In genomic region chr17:73492802-73493139, GRCh38 we compare ENCODE assay signal across 16 cellular contexts.
DNase-seq lines count a peak whose midpoint lies in the region; ATAC-seq and TF ChIP-seq lines count a peak whose summit lies in the region.
"Had no signal": no experiment of that assay in that cellular context is flagged by ENCODE, and none has a peak within 500 bp of the region (broad histone marks: within the 10 kb centered on the region; RNA-seq: fewer than 3 reads in every experiment).

No MANE protein-coding gene starts in this region.

- peaks cover 43% of the 10 kb centered on the region for H3K4me1 Mint-ChIP-seq in nephron progenitor cell
- H3K4me1 Mint-ChIP-seq: activated naive CD4-positive, alpha-beta T cell treated with anti-CD3 and anti-CD28 coated beads, Interleukin-2, amount 10 ng/mL, durations not matched to agents 7 days and 5 days; T-cell had no signal

- H3K4me1 ChIP-seq in HUES48 (ENCODE audit: control insufficient read depth, insufficient read depth, low read length) = peaks cover 23% of the 10 kb centered on the region
- peaks cover 2% of the 10 kb centered on the region for H3K4me1 ChIP-seq in suprapubic skin
- no peaks in the 10 kb centered on the region for H3K4me1 ChIP-seq in HAP-1
- H3K4me1 ChIP-seq: esophagus squamous epithelium, prostate gland had no signal

- no peak for ATAC-seq in HG03139 (IDR thresholded peaks at IDR 0.05; ENCODE audit: unreplicated experiment)
- ATAC-seq: left lobe of liver, T-cell had no signal

- WGBS in suprapubic skin = 28% methylated on average over 11 of the region's 11 CpGs

- no peak overlapping the region for H3K27ac Mint-ChIP-seq in nephron progenitor cell
- H3K27ac Mint-ChIP-seq: activated naive CD4-positive, alpha-beta T cell treated with anti-CD3 and anti-CD28 coated beads, Interleukin-2, amount 10 ng/mL, durations not matched to agents 7 days and 5 days; T-cell had no signal

- H3K27ac ChIP-seq in HUES48 (ENCODE audit: low read depth, low read length) (peak overlapping the region; percentile 68), suprapubic skin (no peak overlapping the region)
- H3K27ac ChIP-seq: brain microvascular endothelial cell, C4-2B, dorsolateral prefrontal cortex, esophagus squamous epithelium, prostate gland had no signal

- H3K36me3 Mint-ChIP-seq in nephron progenitor cell (ENCODE audit: low read depth) = peaks cover 4% of the 10 kb centered on the region
- H3K36me3 Mint-ChIP-seq: activated naive CD4-positive, alpha-beta T cell treated with anti-CD3 and anti-CD28 coated beads, Interleukin-2, amount 10 ng/mL, durations not matched to agents 7 days and 5 days; T-cell had no signal

- TF ChIP-seq CTCF in nephron progenitor cell (IDR thresholded peaks at IDR 0.05) = no peak
- no peak for TF ChIP-seq CTCF in suprapubic skin (IDR thresholded peaks at IDR 0.05)

- H3K27me3 ChIP-seq in HUES48 (ENCODE audit: control insufficient read depth, insufficient read depth, low read length) (no peaks in the 10 kb centered on the region), suprapubic skin (peaks cover 41% of the 10 kb centered on the region), HAP-1 (ENCODE audit: low read depth) (peaks cover 11% of the 10 kb centered on the region; the same call in 1 of the 2 replicates)

- peak overlapping the region; percentile 20 for H3K4me3 Mint-ChIP-seq in nephron progenitor cell
- H3K4me3 Mint-ChIP-seq: activated naive CD4-positive, alpha-beta T cell treated with anti-CD3 and anti-CD28 coated beads, Interleukin-2, amount 10 ng/mL, durations not matched to agents 7 days and 5 days; T-cell had no signal

- H3K9me3 ChIP-seq in HUES48 (ENCODE audit: control insufficient read depth, insufficient read depth, low read length) (no peaks in the 10 kb centered on the region), suprapubic skin (no peaks in the 10 kb centered on the region), HAP-1 (no peaks in the 10 kb centered on the region)
- H3K9me3 ChIP-seq: esophagus squamous epithelium, prostate gland had no signal

- peaks cover 26% of the 10 kb centered on the region for H3K27me3 Mint-ChIP-seq in nephron progenitor cell (ENCODE audit: low read depth, poor library complexity)

- H3K36me3 ChIP-seq in HUES48 (ENCODE audit: control insufficient read depth, insufficient read depth, low read length) (no peaks in the 10 kb centered on the region), suprapubic skin (no peaks in the 10 kb centered on the region), HAP-1 (replicated peaks) (no peaks in the 10 kb centered on the region)
- H3K36me3 ChIP-seq: brain microvascular endothelial cell, esophagus squamous epithelium, prostate gland had no signal

- DNase-seq in NCI-H2081 treated with DMSO at 0.1 percent for 48 hours (lab: John Stamatoyannopoulos, UW) (peak; percentile 32), RPMI7951 (ENCODE audit: low read depth) (peak; percentile 4), nephron progenitor cell (no peak), suprapubic skin (ENCODE audit: low spot score in 2 of 2) (no peak), HAP-1 (ENCODE audit: low spot score in 2 of 2) (no peak)
- DNase-seq: activated naive CD4-positive, alpha-beta T cell treated with anti-CD3 and anti-CD28 coated beads, Interleukin-2, amount 10 ng/mL, durations not matched to agents 7 days and 5 days; brain microvascular endothelial cell; dorsolateral prefrontal cortex; esophagus squamous epithelium; OCI-M1; T-cell had no signal

- in situ Hi-C loops in HAP-1 (cut with MboI; ENCODE audit: low sequenced_read_pairs) = no loop called here

- TF ChIP-seq EP300 in suprapubic skin (IDR thresholded peaks at IDR 0.05) = no peak

- no peak for TF ChIP-seq POLR2A in suprapubic skin (IDR thresholded peaks at IDR 0.05)

- no peaks in the 10 kb centered on the region for H3K9me3 Mint-ChIP-seq in nephron progenitor cell
- H3K9me3 Mint-ChIP-seq: activated naive CD4-positive, alpha-beta T cell treated with anti-CD3 and anti-CD28 coated beads, Interleukin-2, amount 10 ng/mL, durations not matched to agents 7 days and 5 days; T-cell had no signal

- H3K9ac ChIP-seq in HUES48 (ENCODE audit: low read depth, low read length) = no peak overlapping the region

- no peak overlapping the region for H3K4me3 ChIP-seq in HUES48 (ENCODE audit: low read depth, low read length)
- H3K4me3 ChIP-seq in suprapubic skin = no peak overlapping the region
- H3K4me3 ChIP-seq in HAP-1 = no peak overlapping the region
- H3K4me3 ChIP-seq: dorsolateral prefrontal cortex, esophagus squamous epithelium, prostate gland had no signal

Comparison
In these comparisons a context has a peak if more than half of its experiments do, and no peak if none do; other contexts are left out.
1. DNase-seq: peak in NCI-H2081 treated with DMSO at 0.1 percent for 48 hours (single experiment) and RPMI7951 (single experiment); none in nephron progenitor cell (single experiment), suprapubic skin (0 of 2) and HAP-1 (0 of 2).